ENCODE assay signal across 1 cellular context in the genomic region with DNA sequence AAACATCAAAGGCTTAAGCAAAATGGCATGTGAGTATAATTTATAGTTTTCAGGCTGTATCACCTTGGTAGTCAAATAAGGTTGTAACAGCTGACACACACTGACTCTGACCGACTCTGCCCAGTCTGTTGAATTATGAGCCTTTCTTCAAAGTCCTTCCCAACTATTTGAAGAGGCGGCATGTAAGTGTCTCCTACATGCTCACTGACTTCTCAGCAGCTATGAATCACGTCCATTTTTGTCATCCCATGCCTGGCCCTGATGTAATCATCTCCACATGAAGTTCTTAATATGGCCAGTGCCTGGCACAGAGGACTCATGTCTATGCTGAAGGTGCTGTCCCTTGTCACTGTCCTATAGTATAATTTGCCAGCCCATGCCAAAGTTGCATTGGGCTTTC.
TF ChIP-seq lines count a peak whose summit lies in the region.

No MANE protein-coding gene starts in this region.

TF ChIP-seq in K562, 482 proteins besides CTCF, POLR2A, EP300 and RAD21 (continues in another document):
- TF ChIP-seq, protein P1, sequence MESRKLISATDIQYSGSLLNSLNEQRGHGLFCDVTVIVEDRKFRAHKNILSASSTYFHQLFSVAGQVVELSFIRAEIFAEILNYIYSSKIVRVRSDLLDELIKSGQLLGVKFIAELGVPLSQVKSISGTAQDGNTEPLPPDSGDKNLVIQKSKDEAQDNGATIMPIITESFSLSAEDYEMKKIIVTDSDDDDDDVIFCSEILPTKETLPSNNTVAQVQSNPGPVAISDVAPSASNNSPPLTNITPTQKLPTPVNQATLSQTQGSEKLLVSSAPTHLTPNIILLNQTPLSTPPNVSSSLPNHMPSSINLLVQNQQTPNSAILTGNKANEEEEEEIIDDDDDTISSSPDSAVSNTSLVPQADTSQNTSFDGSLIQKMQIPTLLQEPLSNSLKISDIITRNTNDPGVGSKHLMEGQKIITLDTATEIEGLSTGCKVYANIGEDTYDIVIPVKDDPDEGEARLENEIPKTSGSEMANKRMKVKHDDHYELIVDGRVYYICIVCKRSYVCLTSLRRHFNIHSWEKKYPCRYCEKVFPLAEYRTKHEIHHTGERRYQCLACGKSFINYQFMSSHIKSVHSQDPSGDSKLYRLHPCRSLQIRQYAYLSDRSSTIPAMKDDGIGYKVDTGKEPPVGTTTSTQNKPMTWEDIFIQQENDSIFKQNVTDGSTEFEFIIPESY (CRISPR knock-in tag; IDR thresholded peaks at IDR 0.05) = no peak
- no peak for TF ChIP-seq ZNF224 (CRISPR knock-in tag; IDR thresholded peaks at IDR 0.05)
- TF ChIP-seq ZNF764 (CRISPR knock-in tag; IDR thresholded peaks at IDR 0.05; ENCODE audit: low read depth) = no peak
- TF ChIP-seq, protein P2, sequence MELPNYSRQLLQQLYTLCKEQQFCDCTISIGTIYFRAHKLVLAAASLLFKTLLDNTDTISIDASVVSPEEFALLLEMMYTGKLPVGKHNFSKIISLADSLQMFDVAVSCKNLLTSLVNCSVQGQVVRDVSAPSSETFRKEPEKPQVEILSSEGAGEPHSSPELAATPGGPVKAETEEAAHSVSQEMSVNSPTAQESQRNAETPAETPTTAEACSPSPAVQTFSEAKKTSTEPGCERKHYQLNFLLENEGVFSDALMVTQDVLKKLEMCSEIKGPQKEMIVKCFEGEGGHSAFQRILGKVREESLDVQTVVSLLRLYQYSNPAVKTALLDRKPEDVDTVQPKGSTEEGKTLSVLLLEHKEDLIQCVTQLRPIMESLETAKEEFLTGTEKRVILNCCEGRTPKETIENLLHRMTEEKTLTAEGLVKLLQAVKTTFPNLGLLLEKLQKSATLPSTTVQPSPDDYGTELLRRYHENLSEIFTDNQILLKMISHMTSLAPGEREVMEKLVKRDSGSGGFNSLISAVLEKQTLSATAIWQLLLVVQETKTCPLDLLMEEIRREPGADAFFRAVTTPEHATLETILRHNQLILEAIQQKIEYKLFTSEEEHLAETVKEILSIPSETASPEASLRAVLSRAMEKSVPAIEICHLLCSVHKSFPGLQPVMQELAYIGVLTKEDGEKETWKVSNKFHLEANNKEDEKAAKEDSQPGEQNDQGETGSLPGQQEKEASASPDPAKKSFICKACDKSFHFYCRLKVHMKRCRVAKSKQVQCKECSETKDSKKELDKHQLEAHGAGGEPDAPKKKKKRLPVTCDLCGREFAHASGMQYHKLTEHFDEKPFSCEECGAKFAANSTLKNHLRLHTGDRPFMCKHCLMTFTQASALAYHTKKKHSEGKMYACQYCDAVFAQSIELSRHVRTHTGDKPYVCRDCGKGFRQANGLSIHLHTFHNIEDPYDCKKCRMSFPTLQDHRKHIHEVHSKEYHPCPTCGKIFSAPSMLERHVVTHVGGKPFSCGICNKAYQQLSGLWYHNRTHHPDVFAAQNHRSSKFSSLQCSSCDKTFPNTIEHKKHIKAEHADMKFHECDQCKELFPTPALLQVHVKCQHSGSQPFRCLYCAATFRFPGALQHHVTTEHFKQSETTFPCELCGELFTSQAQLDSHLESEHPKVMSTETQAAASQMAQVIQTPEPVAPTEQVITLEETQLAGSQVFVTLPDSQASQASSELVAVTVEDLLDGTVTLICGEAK (IDR thresholded peaks at IDR 0.05) = no peak
- TF ChIP-seq, protein P2 (CRISPR knock-in tag; IDR thresholded peaks at IDR 0.05) = no peak
- no peak for TF ChIP-seq ZSCAN32 (CRISPR knock-in tag; IDR thresholded peaks at IDR 0.05)
- TF ChIP-seq, protein P3, sequence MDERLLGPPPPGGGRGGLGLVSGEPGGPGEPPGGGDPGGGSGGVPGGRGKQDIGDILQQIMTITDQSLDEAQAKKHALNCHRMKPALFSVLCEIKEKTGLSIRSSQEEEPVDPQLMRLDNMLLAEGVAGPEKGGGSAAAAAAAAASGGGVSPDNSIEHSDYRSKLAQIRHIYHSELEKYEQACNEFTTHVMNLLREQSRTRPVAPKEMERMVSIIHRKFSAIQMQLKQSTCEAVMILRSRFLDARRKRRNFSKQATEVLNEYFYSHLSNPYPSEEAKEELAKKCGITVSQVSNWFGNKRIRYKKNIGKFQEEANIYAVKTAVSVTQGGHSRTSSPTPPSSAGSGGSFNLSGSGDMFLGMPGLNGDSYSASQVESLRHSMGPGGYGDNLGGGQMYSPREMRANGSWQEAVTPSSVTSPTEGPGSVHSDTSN (CRISPR knock-in tag; IDR thresholded peaks at IDR 0.05; ENCODE audit: low read depth) = no peak
- TF ChIP-seq, protein P3 (tag; conservative IDR thresholded peaks at IDR 0.05; ENCODE audit: low read depth) = peak; percentile 67; the same call in 1 of the 2 replicates
- TF ChIP-seq ZKSCAN3 (CRISPR knock-in tag; IDR thresholded peaks at IDR 0.05) = no peak
- TF ChIP-seq, protein P4, sequence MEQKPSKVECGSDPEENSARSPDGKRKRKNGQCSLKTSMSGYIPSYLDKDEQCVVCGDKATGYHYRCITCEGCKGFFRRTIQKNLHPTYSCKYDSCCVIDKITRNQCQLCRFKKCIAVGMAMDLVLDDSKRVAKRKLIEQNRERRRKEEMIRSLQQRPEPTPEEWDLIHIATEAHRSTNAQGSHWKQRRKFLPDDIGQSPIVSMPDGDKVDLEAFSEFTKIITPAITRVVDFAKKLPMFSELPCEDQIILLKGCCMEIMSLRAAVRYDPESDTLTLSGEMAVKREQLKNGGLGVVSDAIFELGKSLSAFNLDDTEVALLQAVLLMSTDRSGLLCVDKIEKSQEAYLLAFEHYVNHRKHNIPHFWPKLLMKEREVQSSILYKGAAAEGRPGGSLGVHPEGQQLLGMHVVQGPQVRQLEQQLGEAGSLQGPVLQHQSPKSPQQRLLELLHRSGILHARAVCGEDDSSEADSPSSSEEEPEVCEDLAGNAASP (IDR thresholded peaks at IDR 0.05) = no peak
- TF ChIP-seq ZBED1 (IDR thresholded peaks at IDR 0.05) = no peak
- TF ChIP-seq ZKSCAN8 (CRISPR knock-in tag; IDR thresholded peaks at IDR 0.05) = no peak
- TF ChIP-seq, protein P5, sequence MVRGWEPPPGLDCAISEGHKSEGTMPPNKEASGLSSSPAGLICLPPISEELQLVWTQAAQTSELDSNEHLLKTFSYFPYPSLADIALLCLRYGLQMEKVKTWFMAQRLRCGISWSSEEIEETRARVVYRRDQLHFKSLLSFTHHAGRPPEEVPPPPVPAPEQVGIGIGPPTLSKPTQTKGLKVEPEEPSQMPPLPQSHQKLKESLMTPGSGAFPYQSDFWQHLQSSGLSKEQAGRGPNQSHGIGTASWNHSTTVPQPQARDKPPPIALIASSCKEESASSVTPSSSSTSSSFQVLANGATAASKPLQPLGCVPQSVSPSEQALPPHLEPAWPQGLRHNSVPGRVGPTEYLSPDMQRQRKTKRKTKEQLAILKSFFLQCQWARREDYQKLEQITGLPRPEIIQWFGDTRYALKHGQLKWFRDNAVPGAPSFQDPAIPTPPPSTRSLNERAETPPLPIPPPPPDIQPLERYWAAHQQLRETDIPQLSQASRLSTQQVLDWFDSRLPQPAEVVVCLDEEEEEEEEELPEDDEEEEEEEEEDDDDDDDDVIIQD (CRISPR knock-in tag; IDR thresholded peaks at IDR 0.05) = no peak
- no peak for TF ChIP-seq POLR2B (IDR thresholded peaks at IDR 0.05; ENCODE audit: low read depth, partially characterized antibody)
- TF ChIP-seq GATAD2A (IDR thresholded peaks at IDR 0.05) = no peak
- TF ChIP-seq ZNF165 (CRISPR knock-in tag; IDR thresholded peaks at IDR 0.05; ENCODE audit: borderline replicate concordance) = no peak
- no peak for TF ChIP-seq TCFL5 (CRISPR knock-in tag; conservative IDR thresholded peaks at IDR 0.05)
- no peak for TF ChIP-seq POLR3A (IDR thresholded peaks at IDR 0.05; ENCODE audit: borderline replicate concordance, extremely low read depth, insufficient read depth, insufficient read length)
- TF ChIP-seq, protein P6, sequence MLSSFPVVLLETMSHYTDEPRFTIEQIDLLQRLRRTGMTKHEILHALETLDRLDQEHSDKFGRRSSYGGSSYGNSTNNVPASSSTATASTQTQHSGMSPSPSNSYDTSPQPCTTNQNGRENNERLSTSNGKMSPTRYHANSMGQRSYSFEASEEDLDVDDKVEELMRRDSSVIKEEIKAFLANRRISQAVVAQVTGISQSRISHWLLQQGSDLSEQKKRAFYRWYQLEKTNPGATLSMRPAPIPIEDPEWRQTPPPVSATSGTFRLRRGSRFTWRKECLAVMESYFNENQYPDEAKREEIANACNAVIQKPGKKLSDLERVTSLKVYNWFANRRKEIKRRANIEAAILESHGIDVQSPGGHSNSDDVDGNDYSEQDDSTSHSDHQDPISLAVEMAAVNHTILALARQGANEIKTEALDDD (IDR thresholded peaks at IDR 0.05) = no peak
- TF ChIP-seq, protein P7, sequence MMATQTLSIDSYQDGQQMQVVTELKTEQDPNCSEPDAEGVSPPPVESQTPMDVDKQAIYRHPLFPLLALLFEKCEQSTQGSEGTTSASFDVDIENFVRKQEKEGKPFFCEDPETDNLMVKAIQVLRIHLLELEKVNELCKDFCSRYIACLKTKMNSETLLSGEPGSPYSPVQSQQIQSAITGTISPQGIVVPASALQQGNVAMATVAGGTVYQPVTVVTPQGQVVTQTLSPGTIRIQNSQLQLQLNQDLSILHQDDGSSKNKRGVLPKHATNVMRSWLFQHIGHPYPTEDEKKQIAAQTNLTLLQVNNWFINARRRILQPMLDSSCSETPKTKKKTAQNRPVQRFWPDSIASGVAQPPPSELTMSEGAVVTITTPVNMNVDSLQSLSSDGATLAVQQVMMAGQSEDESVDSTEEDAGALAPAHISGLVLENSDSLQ (IDR thresholded peaks at IDR 0.05) = peak; percentile 41; the same call in 1 of the 2 replicates
- no peak for TF ChIP-seq PHTF2 (CRISPR knock-in tag; IDR thresholded peaks at IDR 0.05)
- TF ChIP-seq ZNF695 (CRISPR knock-in tag; IDR thresholded peaks at IDR 0.05) = no peak
- no peak for TF ChIP-seq MXI1 (IDR thresholded peaks at IDR 0.05; ENCODE audit: low read depth, low read length)
- no peak for TF ChIP-seq PHB (CRISPR knock-in tag; IDR thresholded peaks at IDR 0.05)
- no peak for TF ChIP-seq KAT2B (IDR thresholded peaks at IDR 0.05; ENCODE audit: low read depth, low read length)
- TF ChIP-seq MEIS2 (IDR thresholded peaks at IDR 0.05; ENCODE audit: partially characterized antibody) = peak; percentile 66
- no peak for TF ChIP-seq PPARD (CRISPR knock-in tag; IDR thresholded peaks at IDR 0.05)
- TF ChIP-seq ESRRA (IDR thresholded peaks at IDR 0.05; ENCODE audit: borderline replicate concordance, low read depth) = no peak
- TF ChIP-seq, protein P8, sequence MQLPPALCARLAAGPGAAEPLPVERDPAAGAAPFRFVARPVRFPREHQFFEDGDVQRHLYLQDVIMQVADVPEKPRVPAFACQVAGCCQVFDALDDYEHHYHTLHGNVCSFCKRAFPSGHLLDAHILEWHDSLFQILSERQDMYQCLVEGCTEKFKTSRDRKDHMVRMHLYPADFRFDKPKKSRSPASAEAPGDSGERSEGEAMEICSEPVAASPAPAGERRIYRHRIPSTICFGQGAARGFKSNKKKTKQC (CRISPR knock-in tag; IDR thresholded peaks at IDR 0.05) = no peak
- TF ChIP-seq, protein P9, sequence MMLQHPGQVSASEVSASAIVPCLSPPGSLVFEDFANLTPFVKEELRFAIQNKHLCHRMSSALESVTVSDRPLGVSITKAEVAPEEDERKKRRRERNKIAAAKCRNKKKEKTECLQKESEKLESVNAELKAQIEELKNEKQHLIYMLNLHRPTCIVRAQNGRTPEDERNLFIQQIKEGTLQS (IDR thresholded peaks at IDR 0.05) = peak; percentile 46
- TF ChIP-seq, protein P9 (CRISPR knock-in tag; conservative IDR thresholded peaks at IDR 0.05) = no peak
- TF ChIP-seq GABPA (tag; conservative IDR thresholded peaks at IDR 0.05; ENCODE audit: low read depth) = no peak
- TF ChIP-seq LEF1 (IDR thresholded peaks at IDR 0.05) = 0 out of 2 replicates have a peak, but pooled peaks have one; percentile 25
- no peak for TF ChIP-seq CBX5 (IDR thresholded peaks at IDR 0.05; ENCODE audit: borderline replicate concordance, low read depth)
- TF ChIP-seq, protein P10, sequence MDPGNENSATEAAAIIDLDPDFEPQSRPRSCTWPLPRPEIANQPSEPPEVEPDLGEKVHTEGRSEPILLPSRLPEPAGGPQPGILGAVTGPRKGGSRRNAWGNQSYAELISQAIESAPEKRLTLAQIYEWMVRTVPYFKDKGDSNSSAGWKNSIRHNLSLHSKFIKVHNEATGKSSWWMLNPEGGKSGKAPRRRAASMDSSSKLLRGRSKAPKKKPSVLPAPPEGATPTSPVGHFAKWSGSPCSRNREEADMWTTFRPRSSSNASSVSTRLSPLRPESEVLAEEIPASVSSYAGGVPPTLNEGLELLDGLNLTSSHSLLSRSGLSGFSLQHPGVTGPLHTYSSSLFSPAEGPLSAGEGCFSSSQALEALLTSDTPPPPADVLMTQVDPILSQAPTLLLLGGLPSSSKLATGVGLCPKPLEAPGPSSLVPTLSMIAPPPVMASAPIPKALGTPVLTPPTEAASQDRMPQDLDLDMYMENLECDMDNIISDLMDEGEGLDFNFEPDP (CRISPR knock-in tag; IDR thresholded peaks at IDR 0.05) = no peak
- no peak for TF ChIP-seq SUPT5H (IDR thresholded peaks at IDR 0.05)
